25 cellular contexts compared by ENCODE assay signal in the genomic region with DNA sequence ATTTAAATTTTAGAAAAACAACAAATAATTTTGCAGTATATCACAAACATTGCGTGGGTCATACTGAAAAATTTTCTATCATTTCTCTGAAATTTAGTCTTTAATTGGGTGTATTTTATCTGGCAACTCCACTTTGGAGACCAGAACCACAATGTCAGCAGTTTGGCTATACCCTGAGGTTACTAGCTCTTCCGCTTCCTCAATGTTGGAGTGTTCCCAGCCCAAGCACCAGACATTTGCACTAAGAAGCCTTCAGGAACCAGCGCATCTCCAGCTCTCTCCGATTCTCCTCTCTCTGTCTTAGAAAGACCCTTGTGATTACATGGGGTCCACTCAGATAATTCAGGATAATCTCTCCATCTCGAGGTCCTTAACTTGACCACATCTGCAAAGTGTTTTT. TPM values are rescaled to one million over a fixed set of nuclear protein-coding genes. Genes with fewer than 3 reads are reported as not detected.
"Had no signal": no experiment of that assay in that cellular context is flagged by ENCODE, and none has a peak within 500 bp of the region (broad histone marks: within the 10 kb centered on the region; RNA-seq: fewer than 3 reads in every experiment).

No MANE protein-coding gene starts in this region.

- H3K4me1 Mint-ChIP-seq: activated CD8-positive, alpha-beta memory T cell treated with anti-CD3 and anti-CD28 coated beads, Interleukin-2, amount 10 ng/mL, durations not matched to agents 7 days and 5 days; brain had no signal

- H3K9me3 Mint-ChIP-seq: activated naive CD4-positive, alpha-beta T cell treated with anti-CD3 and anti-CD28 coated beads, Interleukin-2, amount 50 U/mL, for 72 hours; activated T-cell treated with anti-CD3 and anti-CD28 coated beads, Interleukin-2, amount 50 U/mL, for 4 hours; T-helper 1 cell treated with Interleukin-12 subunit alpha and Interleukin-12 subunit beta and Interleukin-4 antibody, amounts not matched to agents 30 μg/mL and 1 μg/mL, for 36 hours had no signal

- DNase-seq: activated CD4-positive, alpha-beta T cell treated with anti-CD3 and anti-CD28 coated beads, Interleukin-2, amount 10 ng/mL, durations not matched to agents 24 days and 14 days; activated CD4-positive, alpha-beta T cell treated with anti-CD3 and anti-CD28 coated beads, Interleukin-2, amount 50 U/mL, for 48 hours; activated CD4-positive, CD25-positive, alpha-beta regulatory T cell treated with anti-CD3 and anti-CD28 coated beads, Interleukin-2, amount 50 U/mL, for 72 hours; activated CD8-positive, alpha-beta memory T cell treated with anti-CD3 and anti-CD28 coated beads, Interleukin-2, amount 10 ng/mL, durations not matched to agents 7 days and 5 days; activated effector memory CD4-positive, alpha-beta T cell treated with anti-CD3 and anti-CD28 coated beads, Interleukin-2, amount 50 U/mL, for 16 hours; activated naive CD4-positive, alpha-beta T cell treated with Interleukin-2 at 50 U/mL for 16 hours; activated T-cell treated with anti-CD3 and anti-CD28 coated beads, Interleukin-2, amount 50 U/mL, for 4 hours; MG63; NCI-H1105; NCI-H1436; NCI-H1694 treated with DMSO at 0.1 percent for 48 hours; NCI-H2029 treated with DMSO at 0.1 percent for 48 hours; NCI-H345; NCI-H510A; NCI-H526 treated with DMSO at 0.1 percent for 48 hours; NCI-H82; PC-3; SHP77 treated with DMSO at 0.1 percent for 48 hours had no signal

- ATAC-seq: activated CD8-positive, alpha-beta memory T cell treated with anti-CD3 and anti-CD28 coated beads, Interleukin-2, amount 10 ng/mL, durations not matched to agents 7 days and 5 days; activated naive CD4-positive, alpha-beta T cell treated with anti-CD3 and anti-CD28 coated beads, Interleukin-2, amount 50 U/mL, for 72 hours; activated T-cell treated with anti-CD3 and anti-CD28 coated beads, Interleukin-2, amount 50 U/mL, for 4 hours; PC-3; WTC11 had no signal

- H3K9ac ChIP-seq: KMS-11 had no signal

- H3K4me2 ChIP-seq: KMS-11 had no signal

- FAIRE-seq: astrocyte, RCC 7860 had no signal

- H3K4me3 ChIP-seq: MG63 had no signal

- H3K27ac Mint-ChIP-seq: activated CD4-positive, alpha-beta T cell treated with anti-CD3 and anti-CD28 coated beads, Interleukin-2, amount 10 ng/mL, durations not matched to agents 24 days and 14 days; activated CD8-positive, alpha-beta memory T cell treated with anti-CD3 and anti-CD28 coated beads, Interleukin-2, amount 10 ng/mL, durations not matched to agents 7 days and 5 days; activated naive CD4-positive, alpha-beta T cell treated with anti-CD3 and anti-CD28 coated beads, Interleukin-2, amount 50 U/mL, for 72 hours; brain; T-helper 1 cell treated with Interleukin-12 subunit alpha and Interleukin-12 subunit beta and Interleukin-4 antibody, amounts not matched to agents 30 μg/mL and 1 μg/mL, for 36 hours; WTC11 had no signal

- H3K36me3 Mint-ChIP-seq: activated CD8-positive, alpha-beta memory T cell treated with anti-CD3 and anti-CD28 coated beads, Interleukin-2, amount 10 ng/mL, durations not matched to agents 7 days and 5 days; brain; WTC11 had no signal

- H3K27ac ChIP-seq: KMS-11 had no signal

- H3K9me3 ChIP-seq: MG63 had no signal

- H3K27me3 ChIP-seq: MG63 had no signal

- H3K36me3 ChIP-seq: MG63 had no signal

- H3K4me3 Mint-ChIP-seq: activated CD4-positive, alpha-beta T cell treated with anti-CD3 and anti-CD28 coated beads, Interleukin-2, amount 10 ng/mL, durations not matched to agents 24 days and 14 days; activated CD8-positive, alpha-beta memory T cell treated with anti-CD3 and anti-CD28 coated beads, Interleukin-2, amount 10 ng/mL, durations not matched to agents 7 days and 5 days; activated T-cell treated with anti-CD3 and anti-CD28 coated beads, Interleukin-2, amount 50 U/mL, for 4 hours; brain; T-helper 1 cell treated with Interleukin-12 subunit alpha and Interleukin-12 subunit beta and Interleukin-4 antibody, amounts not matched to agents 30 μg/mL and 1 μg/mL, for 36 hours; WTC11 had no signal

RNA-seq across cellular contexts. Expression of a gene that starts 43.2 kb away (rescaled TPM):
- total RNA-seq: activated CD4-positive, alpha-beta T cell treated with anti-CD3 and anti-CD28 coated beads, Interleukin-2, amount 10 ng/mL, durations not matched to agents 24 days and 14 days; activated naive CD4-positive, alpha-beta T cell treated with anti-CD3 and anti-CD28 coated beads, Interleukin-2, amount 50 U/mL, for 72 hours had no signal
